Comparison of ENCODE assay signal across 8 cellular contexts in the genomic region with DNA sequence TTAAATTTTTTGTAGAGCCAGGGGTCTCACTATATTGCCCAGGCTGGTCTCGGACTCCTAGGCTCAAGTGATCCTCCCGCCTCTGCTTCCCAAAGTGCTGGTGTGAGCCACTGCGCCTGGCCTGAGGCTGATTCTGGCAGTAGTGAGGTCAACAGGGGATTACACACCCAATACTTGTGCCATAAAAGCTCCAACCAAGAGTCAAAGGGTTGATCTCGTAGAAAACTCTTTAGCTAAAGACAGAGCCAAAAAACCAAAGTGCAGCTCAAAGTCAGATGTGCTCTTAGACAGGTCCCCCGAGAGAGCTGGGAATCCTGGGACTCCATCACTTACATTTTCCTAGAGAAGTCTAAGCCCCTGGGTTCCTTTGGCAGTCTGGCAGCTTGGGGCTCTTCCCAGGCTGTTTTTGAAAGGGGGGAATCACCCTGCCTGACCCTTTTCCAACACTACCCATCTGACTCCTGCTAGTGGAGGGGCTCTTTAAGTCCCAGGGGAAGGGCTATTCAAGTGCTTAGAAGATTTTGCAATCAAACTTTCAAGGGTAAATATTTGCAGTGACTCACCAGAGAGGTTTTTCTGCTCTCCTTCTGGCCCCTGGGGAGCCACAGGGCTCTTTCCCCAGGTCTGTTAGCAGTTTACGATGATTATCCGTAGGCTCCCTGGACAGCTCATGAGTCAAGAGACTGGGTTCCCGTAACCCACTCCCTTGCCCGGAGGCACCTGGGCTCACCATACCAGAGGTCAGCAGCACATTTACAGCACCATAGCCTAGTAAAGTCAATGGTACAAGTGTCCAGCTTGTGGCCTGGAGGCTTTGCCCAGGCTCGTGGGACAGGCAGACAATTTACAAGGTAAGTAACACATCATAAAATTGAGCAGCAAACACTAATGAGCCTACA.
DNase-seq lines count a peak whose midpoint lies in the region; ATAC-seq, FAIRE-seq and TF ChIP-seq lines count a peak whose summit lies in the region.

No MANE protein-coding gene starts in this region.

- no peak for ATAC-seq in WTC11
- ATAC-seq in HepG2 = peak; percentile 92
- no peak for ATAC-seq in HG03457 (IDR thresholded peaks at IDR 0.05; ENCODE audit: unreplicated experiment)
- ATAC-seq in GM21576 (IDR thresholded peaks at IDR 0.05; ENCODE audit: unreplicated experiment) = no peak

- peak; percentile 77 to 93; a peak in 3 of 4 replicates for TF ChIP-seq EP300 in HepG2 (IDR thresholded peaks at IDR 0.05; ENCODE audit: low read depth in 2 of 2, low read length in 2 of 2)
- peak; percentile 81 for TF ChIP-seq EP300 in HepG2 (CRISPR knock-in tag; IDR thresholded peaks at IDR 0.05; ENCODE audit: borderline replicate concordance)

- no peaks in the 10 kb centered on the region for H3K36me3 Mint-ChIP-seq in WTC11

- TF ChIP-seq POLR2A in HepG2 (IDR thresholded peaks at IDR 0.05; ENCODE audit: insufficient read depth in 1 of 2, low read depth in 2 of 2, low read length in 2 of 2) = 0 out of 4 replicates have a peak, but pooled peaks of 1 of the 2 experiments have one; percentile 33

- BruUV-seq in HepG2 (replicated peaks; lab: Mats Ljungman, UMichigan) = no TSS peak

- H3K27me3 Mint-ChIP-seq in WTC11 (ENCODE audit: low read depth) = no peaks in the 10 kb centered on the region

- no peaks in the 10 kb centered on the region for H3K36me3 ChIP-seq in HepG2 (replicated peaks in 1 of 2; ENCODE audit: control insufficient read depth in 1 of 2, insufficient read depth in 2 of 2, low read length in 2 of 2)

- H3K4me1 Mint-ChIP-seq in WTC11 = no peaks in the 10 kb centered on the region; the same call in 1 of the 2 replicates

- peak overlapping the region; percentile 93 for H3K4me2 ChIP-seq in HepG2 (ENCODE audit: low read depth, low read length)

- CTCF ChIA-PET in WTC11 (lab: Charles Lee) (interaction anchor here (0.7 to 2.1 kb wide), 4 partner anchors 110 to 127 kb away, joined by 4 to 6 read pairs (median 5); no protein-coding TSS in a partner anchor), HepG2 (lab: Yijun Ruan, JAX; ENCODE audit: low intra/inter-chr PET ratio, low total read pairs) (no interaction called here)

- H3K27ac Mint-ChIP-seq in WTC11 = no peak overlapping the region; the same call in 1 of the 2 replicates

- no peaks in the 10 kb centered on the region for H3K79me2 ChIP-seq in HepG2 (ENCODE audit: insufficient read depth, low read length)

- H3K27me3 ChIP-seq in HepG2 (ENCODE audit: control insufficient read depth in 1 of 2, insufficient read depth in 2 of 2, low read length in 2 of 2) = no peaks in the 10 kb centered on the region

- FAIRE-seq in HTR-8/SVneo (lab: Jason Lieb, UNC) (peak; percentile 92), HepG2 (lab: Jason Lieb, UNC) (peak; percentile 98)

- DNase-seq in AG09319 (ENCODE audit: extremely low read depth, low read depth) = peak; percentile 72
- DNase-seq in HTR-8/SVneo (ENCODE audit: insufficient read length, low spot score) = peak; percentile 96
- no peak for DNase-seq in WTC11 (ENCODE audit: low spot score)
- DNase-seq in HepG2 (ENCODE audit: low spot score) = peak; percentile 97
- no peak for DNase-seq in foreskin melanocyte
- DNase-seq in NCI-H2029 (lab: John Stamatoyannopoulos, UW) = no peak

- H3K4me1 ChIP-seq in HepG2 (ENCODE audit: insufficient read depth, low read length) = peaks cover 57% of the 10 kb centered on the region

- peak overlapping the region; percentile 64 for H3K9ac ChIP-seq in HepG2 (ENCODE audit: insufficient read depth, low read depth, low read length)

- POLR2A ChIA-PET in WTC11 (lab: Charles Lee) = no interaction called here
- POLR2A ChIA-PET in HepG2 (lab: Yijun Ruan, JAX) = interaction anchor here (0.7 to 4.4 kb wide), 28 partner anchors 9 to 283 kb away, joined by 3 to 41 read pairs (median 6); no protein-coding TSS in a partner anchor

- intact Hi-C loops in HepG2 (cut with micrococcal nuclease; ENCODE audit: unreplicated experiment) = loop anchor here (1.0 to 2.0 kb wide), 5 partner anchors 14 to 123 kb away; no protein-coding TSS in a partner anchor

- peak overlapping the region; percentile 57 for H3K27ac ChIP-seq in HepG2 (ENCODE audit: extremely low read length, insufficient read depth, low read length)

- 16% methylated on average over 10 of the region's 10 CpGs for WGBS in HepG2 (ENCODE audit: low lambda C conversion rate)

- no peaks in the 10 kb centered on the region for H4K20me1 ChIP-seq in HepG2 (ENCODE audit: insufficient read depth, low read length)

- peaks cover 6% of the 10 kb centered on the region for H3K9me3 Mint-ChIP-seq in WTC11

- TF ChIP-seq RAD21 in HepG2 (CRISPR knock-in tag; IDR thresholded peaks at IDR 0.05) = no peak

- in situ Hi-C loops in HepG2 (cut with HindIII; ENCODE audit: extremely low pct_ligation_motif_present, low pct_unique_long_range_greater_than_20kb) = no loop called here

- TF ChIP-seq CTCF in AG09319 (IDR thresholded peaks at IDR 0.05; ENCODE audit: low read depth, low read length) (no peak), WTC11 (IDR thresholded peaks at IDR 0.05) (no peak), HepG2 (CRISPR knock-in tag; IDR thresholded peaks at IDR 0.05) (no peak; the same call in 1 of the 2 replicates)

- peak overlapping the region; percentile 24 to 63 (median 48); a peak in 5 of 6 replicates for H3K4me3 ChIP-seq in HepG2 (replicated peaks in 1 of 3; ENCODE audit: insufficient read depth in 1 of 3, low read depth in 2 of 3, low read length in 3 of 3)

- H3K4me3 Mint-ChIP-seq in WTC11 = no peak overlapping the region

- no peak overlapping the region for H2AFZ ChIP-seq in HepG2 (ENCODE audit: low read length)

- H3K9me3 ChIP-seq in HepG2 (ENCODE audit: low read length) = no peaks in the 10 kb centered on the region

TF ChIP-seq in WTC11, 78 proteins besides CTCF, POLR2A, EP300 and RAD21:
- TF ChIP-seq NR3C1 (CRISPR knock-in tag; conservative IDR thresholded peaks at IDR 0.05; ENCODE audit: low read depth) (no peak), ZNF423 (CRISPR knock-in tag; IDR thresholded peaks at IDR 0.05) (0 out of 2 replicates have a peak, but pooled peaks have one; percentile 25)

TF ChIP-seq in HepG2, 621 proteins besides CTCF, POLR2A, EP300 and RAD21 (continues in another document):
- peak; percentile 82 for TF ChIP-seq ZNF580 (CRISPR knock-in tag; IDR thresholded peaks at IDR 0.05; ENCODE audit: borderline replicate concordance, low read depth)
- peak; percentile 80 for TF ChIP-seq RXRA (CRISPR knock-in tag; IDR thresholded peaks at IDR 0.05)
- TF ChIP-seq NFRKB (IDR thresholded peaks at IDR 0.05) = no peak
- TF ChIP-seq ZBTB8A (CRISPR knock-in tag; IDR thresholded peaks at IDR 0.05; ENCODE audit: borderline replicate concordance, low read depth) = no peak
- no peak; the same call in 1 of the 2 replicates for TF ChIP-seq SPEN (CRISPR knock-in tag; IDR thresholded peaks at IDR 0.05; ENCODE audit: low read depth)
- 0 out of 2 replicates have a peak, but pooled peaks have one; percentile 49 for TF ChIP-seq NAIF1 (CRISPR knock-in tag; IDR thresholded peaks at IDR 0.05; ENCODE audit: borderline replicate concordance)
- TF ChIP-seq, protein P1, sequence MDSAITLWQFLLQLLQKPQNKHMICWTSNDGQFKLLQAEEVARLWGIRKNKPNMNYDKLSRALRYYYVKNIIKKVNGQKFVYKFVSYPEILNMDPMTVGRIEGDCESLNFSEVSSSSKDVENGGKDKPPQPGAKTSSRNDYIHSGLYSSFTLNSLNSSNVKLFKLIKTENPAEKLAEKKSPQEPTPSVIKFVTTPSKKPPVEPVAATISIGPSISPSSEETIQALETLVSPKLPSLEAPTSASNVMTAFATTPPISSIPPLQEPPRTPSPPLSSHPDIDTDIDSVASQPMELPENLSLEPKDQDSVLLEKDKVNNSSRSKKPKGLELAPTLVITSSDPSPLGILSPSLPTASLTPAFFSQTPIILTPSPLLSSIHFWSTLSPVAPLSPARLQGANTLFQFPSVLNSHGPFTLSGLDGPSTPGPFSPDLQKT (CRISPR knock-in tag; IDR thresholded peaks at IDR 0.05; ENCODE audit: borderline replicate concordance) = no peak
- no peak for TF ChIP-seq RARG (CRISPR knock-in tag; IDR thresholded peaks at IDR 0.05; ENCODE audit: low read depth)
- no peak for TF ChIP-seq ZNF256 (CRISPR knock-in tag; conservative IDR thresholded peaks at IDR 0.05)
- TF ChIP-seq ZNF691 (CRISPR knock-in tag; IDR thresholded peaks at IDR 0.05; ENCODE audit: borderline replicate concordance, low read depth) = no peak; the same call in 1 of the 2 replicates
- no peak for TF ChIP-seq SYNCRIP (IDR thresholded peaks at IDR 0.05; ENCODE audit: insufficient read depth, low read depth, low read length)
- no peak for TF ChIP-seq ZBTB21 (CRISPR knock-in tag; IDR thresholded peaks at IDR 0.05)
- TF ChIP-seq KDM4B (CRISPR knock-in tag; IDR thresholded peaks at IDR 0.05) = no peak
- TF ChIP-seq E2F1 (CRISPR knock-in tag; IDR thresholded peaks at IDR 0.05) = no peak
- TF ChIP-seq ZNF430 (CRISPR knock-in tag; IDR thresholded peaks at IDR 0.05) = peak; percentile 56; the same call in 1 of the 2 replicates

Comparison
In these comparisons a context has a peak if more than half of its experiments do, and no peak if none do; other contexts are left out.
1. DNase-seq: peak in AG09319 (single experiment), HTR-8/SVneo (single experiment) and HepG2 (single experiment); none in WTC11 (single experiment), foreskin melanocyte (single experiment) and NCI-H2029 (single experiment).